26 cellular contexts compared by ENCODE assay signal in the genomic region with DNA sequence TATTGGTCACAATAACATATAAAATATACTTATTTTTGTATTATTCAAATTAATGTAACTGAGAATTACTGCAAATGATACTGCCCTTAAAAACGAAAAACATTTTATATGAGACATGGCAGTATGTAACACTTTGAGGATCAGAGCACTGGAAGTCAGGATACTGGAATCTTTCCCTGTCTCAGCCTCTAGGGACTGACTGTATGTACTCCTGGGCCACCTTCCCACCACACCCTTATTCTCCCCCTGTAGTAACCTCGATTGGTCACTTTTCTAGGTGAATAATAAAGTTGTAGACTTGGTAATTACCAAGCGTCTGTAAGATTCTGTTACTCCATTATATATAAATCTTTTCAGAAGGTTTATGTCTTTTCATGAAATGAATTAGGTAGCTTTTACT. TPM values are rescaled to one million over a fixed set of nuclear protein-coding genes. Genes with fewer than 3 reads are reported as not detected.
"Had no signal": no experiment of that assay in that cellular context is flagged by ENCODE, and none has a peak within 500 bp of the region (broad histone marks: within the 10 kb centered on the region; RNA-seq: fewer than 3 reads in every experiment).

No MANE protein-coding gene starts in this region.

- H3K4me1 ChIP-seq: ascending aorta, lower lobe of right lung, parathyroid adenoma, upper lobe of right lung had no signal

- H3K4me1 Mint-ChIP-seq: activated CD4-positive, alpha-beta T cell treated with anti-CD3 and anti-CD28 coated beads for 36 hours had no signal

- H3K27ac ChIP-seq: adrenal gland, ascending aorta, brain microvascular endothelial cell, lower lobe of right lung, parathyroid adenoma, upper lobe of right lung had no signal

- H3K4me3 Mint-ChIP-seq: activated CD4-positive, alpha-beta T cell treated with anti-CD3 and anti-CD28 coated beads for 36 hours; activated naive CD8-positive, alpha-beta T cell; activated T-cell treated with anti-CD3 and anti-CD28 coated beads, Interleukin-2, amount 50 U/mL, for 4 hours had no signal

- H3K9me3 ChIP-seq: adrenal gland, ascending aorta, lower lobe of right lung, mucosa of descending colon, upper lobe of right lung had no signal

- ATAC-seq: activated CD4-positive, alpha-beta T cell treated with anti-CD3 and anti-CD28 coated beads for 36 hours; activated T-cell treated with anti-CD3 and anti-CD28 coated beads, Interleukin-2, amount 50 U/mL, for 4 hours; esophagus mucosa; left colon; lower lobe of right lung; mucosa of descending colon; stimulated activated naive CD8-positive, alpha-beta T cell treated with anti-CD3 and anti-CD28 coated beads, Interleukin-15, Interleukin-2, amounts not matched to agents 100 U/mL and 50 U/mL, for 24 hours; upper lobe of right lung had no signal

- H3K9me3 Mint-ChIP-seq: activated T-cell treated with anti-CD3 and anti-CD28 coated beads, Interleukin-2, amount 50 U/mL, for 4 hours; activated T-helper 2 cell treated with anti-CD3 and anti-CD28 coated beads, Interferon-gamma antibody, Interleukin-2, Interleukin-4, amounts not matched to agents 10 μg/mL and 5 μg/mL and 100 μg/mL, durations not matched to agents 14 hours and 24 hours and 36 hours had no signal

- H3K36me3 Mint-ChIP-seq: activated naive CD8-positive, alpha-beta T cell had no signal

- DNase-seq: activated CD4-positive, alpha-beta T cell treated with anti-CD3 and anti-CD28 coated beads for 36 hours; activated CD4-positive, alpha-beta T cell treated with anti-CD3 and anti-CD28 coated beads, Interleukin-2, amount 50 U/mL, for 4 hours; activated CD8-positive, alpha-beta memory T cell treated with anti-CD3 and anti-CD28 coated beads, Interleukin-2, amount 50 U/mL, for 48 hours; activated naive CD4-positive, alpha-beta T cell; activated T-cell treated with anti-CD3 and anti-CD28 coated beads, Interleukin-2, amount 50 U/mL, for 4 hours; adrenal gland; brain microvascular endothelial cell; central memory CD4-positive, alpha-beta T cell; dermis blood vessel endothelial cell; effector memory CD4-positive, alpha-beta T cell; hippocampal formation; islet precursor cell; left colon; mesendoderm; mucosa of descending colon; right cardiac atrium; stimulated activated CD4-positive, alpha-beta T cell treated with anti-CD3 and anti-CD28 coated beads, Interleukin-12 subunit alpha, Interleukin-12 subunit beta, amount 100 ng/mL, for 4 hours; stimulated activated CD4-positive, alpha-beta T cell treated with anti-CD3 and anti-CD28 coated beads, Interleukin-4, amount 100 ng/mL, for 4 hours; stimulated activated naive CD8-positive, alpha-beta T cell treated with anti-CD3 and anti-CD28 coated beads, Interleukin-15, Interleukin-2, amounts not matched to agents 100 U/mL and 50 U/mL, for 24 hours; upper lobe of right lung had no signal

- H3K4me3 ChIP-seq: adrenal gland, ascending aorta, lower lobe of right lung, mucosa of descending colon, upper lobe of right lung had no signal

- H3K36me3 ChIP-seq: adrenal gland, ascending aorta, brain microvascular endothelial cell, lower lobe of right lung, upper lobe of right lung had no signal

- H3K27ac Mint-ChIP-seq: activated CD4-positive, alpha-beta T cell treated with anti-CD3 and anti-CD28 coated beads for 36 hours; activated naive CD8-positive, alpha-beta T cell; activated T-helper 2 cell treated with anti-CD3 and anti-CD28 coated beads, Interferon-gamma antibody, Interleukin-2, Interleukin-4, amounts not matched to agents 10 μg/mL and 5 μg/mL and 100 μg/mL, durations not matched to agents 14 hours and 24 hours and 36 hours had no signal

- H3K27me3 ChIP-seq: adrenal gland, ascending aorta, brain microvascular endothelial cell, upper lobe of right lung had no signal

RNA-seq across cellular contexts. Expression of a gene that starts 43.0 kb away (rescaled TPM):
- total RNA-seq: activated T-cell treated with anti-CD3 and anti-CD28 coated beads, Interleukin-2, amount 50 U/mL, for 4 hours; activated T-helper 2 cell treated with anti-CD3 and anti-CD28 coated beads, Interferon-gamma antibody, Interleukin-2, Interleukin-4, amounts not matched to agents 10 μg/mL and 5 μg/mL and 100 μg/mL, durations not matched to agents 14 hours and 24 hours and 36 hours had no signal

RNA-seq across cellular contexts. Expression of a gene that starts 43.4 kb away (rescaled TPM):
- total RNA-seq: activated T-cell treated with anti-CD3 and anti-CD28 coated beads, Interleukin-2, amount 50 U/mL, for 4 hours had no signal
